In the genomic region with DNA sequence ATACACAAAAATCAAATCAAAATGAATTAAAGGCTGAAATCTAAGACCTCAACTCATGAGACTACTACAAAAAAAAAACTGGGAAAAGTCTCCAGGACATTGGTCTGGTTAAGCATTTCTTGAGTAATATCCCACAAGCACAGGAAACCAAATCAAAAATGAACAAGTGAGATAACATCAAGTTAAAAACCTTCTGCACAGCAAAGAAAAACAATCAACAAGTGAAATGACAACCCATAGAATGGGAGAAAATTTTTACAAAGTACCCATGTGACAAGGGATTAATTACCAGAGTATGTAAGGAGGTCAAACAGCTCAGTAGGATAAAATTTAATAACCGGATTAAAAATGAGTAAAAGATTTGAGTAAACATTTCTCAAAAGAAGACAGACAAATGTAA, we compare ENCODE assay signal across 5 cellular contexts.
"Had no signal": no experiment of that assay in that cellular context is flagged by ENCODE, and none has a peak within 500 bp of the region (broad histone marks: within the 10 kb centered on the region; RNA-seq: fewer than 3 reads in every experiment).

No MANE protein-coding gene starts in this region.

- ATAC-seq: GM23338, K562 had no signal

- H3K4me3 ChIP-seq: GM23338, K562 had no signal

- DNase-seq: H9, HCEC 1CT, IMR-90 had no signal

- H2AFZ ChIP-seq: GM23338 had no signal

- H3K4me2 ChIP-seq: GM23338 had no signal
